11 cellular contexts compared by ENCODE assay signal in the genomic region with DNA sequence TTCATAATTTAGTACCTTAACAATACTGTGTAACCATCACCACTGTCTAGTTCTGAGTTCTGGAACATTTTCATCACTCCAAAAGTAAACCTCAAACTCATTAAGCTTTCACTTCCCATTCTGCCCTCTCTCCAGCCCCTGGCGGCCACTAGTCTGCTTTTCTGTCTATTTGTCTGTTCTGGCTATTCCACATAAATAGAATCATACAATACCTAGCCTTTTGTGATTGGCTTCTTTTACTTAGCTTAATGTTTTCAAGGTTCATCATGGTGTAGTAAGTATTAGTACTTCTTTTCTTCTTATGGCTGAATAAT.
A peak's percentile ranks its signal among the peaks of the same experiment; 100 is the strongest.
DNase-seq lines count a peak whose midpoint lies in the region; ATAC-seq and TF ChIP-seq lines count a peak whose summit lies in the region.
"Had no signal": no experiment of that assay in that cellular context is flagged by ENCODE, and none has a peak within 500 bp of the region (broad histone marks: within the 10 kb centered on the region; RNA-seq: fewer than 3 reads in every experiment).

No MANE protein-coding gene starts in this region.

- peaks cover 27% of the 10 kb centered on the region for H3K4me1 Mint-ChIP-seq in stimulated activated naive CD8-positive, alpha-beta T cell treated with anti-CD3 and anti-CD28 coated beads, Interleukin-15, amount 100 ng/mL, for 72 hours
- H3K4me1 Mint-ChIP-seq in immature natural killer cell, result peaks cover 0 to 2% of the 10 kb centered on the region in 2 donors

- ATAC-seq in Right ventricle myocardium superior (ENCODE audit: poor library complexity), result no peak
- ATAC-seq in left ventricle myocardium superior, result no peak
- peak; percentile 97 for ATAC-seq in HG02642 (IDR thresholded peaks at IDR 0.05; ENCODE audit: poor library complexity, unreplicated experiment)
- ATAC-seq in stimulated activated naive CD8-positive, alpha-beta T cell treated with anti-CD3 and anti-CD28 coated beads, Interleukin-15, amount 100 ng/mL, for 72 hours, result peak; percentile 89
- ATAC-seq: CD8-positive, alpha-beta T cell had no signal

- H3K27me3 Mint-ChIP-seq in stimulated activated naive CD8-positive, alpha-beta T cell treated with anti-CD3 and anti-CD28 coated beads, Interleukin-15, amount 100 ng/mL, for 72 hours, result no peaks in the 10 kb centered on the region
- H3K27me3 Mint-ChIP-seq in immature natural killer cell (ENCODE audit: low read depth in 3 of 3), result peaks cover 0 to 4% (median 3%) of the 10 kb centered on the region in 3 donors

- TF ChIP-seq CTCF in WERI-Rb-1 (IDR thresholded peaks at IDR 0.05; ENCODE audit: low read depth, low read length), result no peak

- no peak overlapping the region for H3K4me3 ChIP-seq in WERI-Rb-1 (ENCODE audit: low read depth, low read length)

- H3K36me3 Mint-ChIP-seq in immature natural killer cell, result peaks cover 29 to 66% (median 46%) of the 10 kb centered on the region in 3 donors

- no peak overlapping the region for H3K4me3 Mint-ChIP-seq in stimulated activated naive CD8-positive, alpha-beta T cell treated with anti-CD3 and anti-CD28 coated beads, Interleukin-15, amount 100 ng/mL, for 72 hours
- no peak overlapping the region for H3K4me3 Mint-ChIP-seq in immature natural killer cell
- H3K4me3 Mint-ChIP-seq: CD8-positive, alpha-beta T cell; nephron had no signal

- H3K9me3 ChIP-seq in WERI-Rb-1 (ENCODE audit: severe bottlenecking), result no peaks in the 10 kb centered on the region

- no peaks in the 10 kb centered on the region for H3K27me3 ChIP-seq in WERI-Rb-1 (ENCODE audit: insufficient read depth, low read depth, severe bottlenecking)

- H3K27ac Mint-ChIP-seq in stimulated activated naive CD8-positive, alpha-beta T cell treated with anti-CD3 and anti-CD28 coated beads, Interleukin-15, amount 100 ng/mL, for 72 hours, result peak overlapping the region in 1 of 2 donors; percentile 13
- no peak overlapping the region for H3K27ac Mint-ChIP-seq in immature natural killer cell
- H3K27ac Mint-ChIP-seq: CD8-positive, alpha-beta T cell had no signal

- H3K36me3 ChIP-seq in WERI-Rb-1, result peaks cover 29% of the 10 kb centered on the region

- intact Hi-C loops in Right ventricle myocardium superior (cut with DNase I) (no loop called here), left ventricle myocardium superior (cut with micrococcal nuclease) (no loop called here)

- DNase-seq in Right ventricle myocardium superior (peak; percentile 38), left ventricle myocardium superior (no peak), NAMALWA (ENCODE audit: low spot score) (peak; percentile 29), immature natural killer cell (no peak), NCI-H2107 treated with DMSO at 0.1 percent for 48 hours (lab: John Stamatoyannopoulos, UW; ENCODE audit: unreplicated experiment) (no peak), WERI-Rb-1 (no peak)
- no peak for DNase-seq in stimulated activated naive CD8-positive, alpha-beta T cell treated with anti-CD3 and anti-CD28 coated beads, Interleukin-15, amount 100 ng/mL, for 72 hours
- DNase-seq: activated CD4-positive, alpha-beta T cell treated with anti-CD3 and anti-CD28 coated beads for 4 hours; CD8-positive, alpha-beta T cell had no signal

- H3K27ac ChIP-seq in WERI-Rb-1, result no peak overlapping the region

- H3K9me3 Mint-ChIP-seq in stimulated activated naive CD8-positive, alpha-beta T cell treated with anti-CD3 and anti-CD28 coated beads, Interleukin-15, amount 100 ng/mL, for 72 hours, result no peaks in the 10 kb centered on the region
- H3K9me3 Mint-ChIP-seq in immature natural killer cell, result no peaks in the 10 kb centered on the region
- H3K9me3 Mint-ChIP-seq: CD8-positive, alpha-beta T cell; nephron had no signal

Comparison
In these comparisons a context has a peak if more than half of its experiments do, and no peak if none do; other contexts are left out.
1. DNase-seq: peak in Right ventricle myocardium superior (single experiment) and NAMALWA (single experiment); none in left ventricle myocardium superior (single experiment), stimulated activated naive CD8-positive, alpha-beta T cell treated with anti-CD3 and anti-CD28 coated beads, Interleukin-15, amount 100 ng/mL, for 72 hours (0 of 2), immature natural killer cell (0 of 3), NCI-H2107 treated with DMSO at 0.1 percent for 48 hours (single experiment) and WERI-Rb-1 (single experiment).
2. ATAC-seq: peak in HG02642 (single experiment) and stimulated activated naive CD8-positive, alpha-beta T cell treated with anti-CD3 and anti-CD28 coated beads, Interleukin-15, amount 100 ng/mL, for 72 hours (single experiment); none in Right ventricle myocardium superior (single experiment) and left ventricle myocardium superior (single experiment).